32 cellular contexts compared by ENCODE assay signal in the genomic region with DNA sequence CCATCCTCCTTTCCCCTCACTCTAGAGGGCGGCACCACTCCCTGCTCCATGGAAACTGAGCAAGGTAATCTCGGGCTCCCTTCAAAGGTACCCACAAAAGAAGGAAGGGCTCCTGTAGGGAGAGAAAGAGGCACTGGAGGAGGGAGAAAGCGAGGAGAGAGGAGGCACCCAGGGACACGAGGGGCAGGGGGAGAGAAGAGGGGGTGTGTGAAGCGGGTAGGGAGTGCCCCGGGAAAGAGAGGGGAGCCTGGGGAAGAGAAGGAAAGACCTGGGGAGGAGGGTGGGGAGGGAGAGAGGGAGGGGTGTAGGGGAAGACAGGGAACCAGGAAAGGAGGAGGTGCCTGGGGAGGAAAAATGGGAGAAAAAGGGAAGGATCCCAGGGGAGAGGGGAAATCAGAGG. TPM values are rescaled to one million over a fixed set of nuclear protein-coding genes. Genes with fewer than 3 reads are reported as not detected.
DNase-seq lines count a peak whose midpoint lies in the region; ATAC-seq, FAIRE-seq and TF ChIP-seq lines count a peak whose summit lies in the region.
"Had no signal": no experiment of that assay in that cellular context is flagged by ENCODE, and none has a peak within 500 bp of the region (broad histone marks: within the 10 kb centered on the region; RNA-seq: fewer than 3 reads in every experiment).

No MANE protein-coding gene starts in this region.

- H3K4me1 Mint-ChIP-seq in central memory CD8-positive, alpha-beta T cell, result peaks cover 29% of the 10 kb centered on the region
- peaks cover 17 to 27% of the 10 kb centered on the region in 2 donors for H3K4me1 Mint-ChIP-seq in stimulated activated naive B cell treated with anti-CD40 and anti-IgM and Interleukin-4, amounts not matched to agents 10 μg/mL and 1 μg/mL and 100 μg/mL, for 72 hours

- TF ChIP-seq POLR2A in sigmoid colon (IDR thresholded peaks at IDR 0.05), result no peak

- peak overlapping the region in 1 of 4 donors; percentile 31 for H3K27ac ChIP-seq in sigmoid colon
- H3K27ac ChIP-seq in kidney (ENCODE audit: low read depth in 2 of 2, low read length in 2 of 2), result no peak overlapping the region
- H3K27ac ChIP-seq: A549, cardiac muscle cell, dorsolateral prefrontal cortex, esophagus muscularis mucosa had no signal

- no peak for DNase-seq in central memory CD8-positive, alpha-beta T cell (ENCODE audit: low spot score in 2 of 2)
- no peak for DNase-seq in left colon
- peak; percentile 40 for DNase-seq in sigmoid colon
- DNase-seq in stimulated activated naive B cell treated with anti-CD40 and anti-IgM and Interleukin-4, amounts not matched to agents 10 μg/mL and 1 μg/mL and 100 μg/mL, for 72 hours, result no peak
- no peak for DNase-seq in kidney
- DNase-seq: activated CD4-positive, CD25-positive, alpha-beta regulatory T cell; activated naive CD4-positive, alpha-beta T cell treated with anti-CD3 and anti-CD28 coated beads for 36 hours; activated T-cell treated with anti-CD3 and anti-CD28 coated beads, Interleukin-2, amount 50 U/mL, for 24 hours; amygdala; BE2C; DND-41; immature natural killer cell; Kasumi-1; NCI-H2029 treated with DMSO at 0.1 percent for 48 hours; NK-92 treated with Interleukin-12 subunit alpha and Interleukin-12 subunit beta, amount 100 ng/mL, for 24 hours; RPMI8226; SK-N-SH; stimulated activated CD4-positive, alpha-beta T cell treated with anti-CD3 and anti-CD28 coated beads, Interleukin-4, amount 100 ng/mL, for 1 hour; stimulated activated naive CD8-positive, alpha-beta T cell treated with anti-CD3 and anti-CD28 coated beads, Interleukin-15, amount 100 ng/mL, for 72 hours had no signal

- H3K27me3 Mint-ChIP-seq in central memory CD8-positive, alpha-beta T cell, result no peaks in the 10 kb centered on the region
- H3K27me3 Mint-ChIP-seq in stimulated activated naive B cell treated with anti-CD40 and anti-IgM and Interleukin-4, amounts not matched to agents 10 μg/mL and 1 μg/mL and 100 μg/mL, for 72 hours, result no peaks in the 10 kb centered on the region
- H3K27me3 Mint-ChIP-seq: activated T-cell treated with anti-CD3 and anti-CD28 coated beads, Interleukin-2, amount 50 U/mL, for 24 hours; natural killer cell treated with Interleukin-12 subunit alpha and Interleukin-12 subunit beta and Interleukin-15 and Interleukin-18, amount 100 ng/mL, for 72 hours; stimulated activated naive CD8-positive, alpha-beta T cell treated with anti-CD3 and anti-CD28 coated beads, Interleukin-15, amount 100 ng/mL, for 72 hours had no signal

- H3K4me1 ChIP-seq in ES-I3 (ENCODE audit: insufficient read depth, low read length) (peaks cover 7% of the 10 kb centered on the region; the same call in 1 of the 2 replicates), sigmoid colon (peaks cover 0 to 21% (median 15%) of the 10 kb centered on the region in 4 donors), kidney (ENCODE audit: control insufficient read depth in 1 of 2, insufficient read depth in 1 of 2, low read depth in 1 of 2, low read length in 2 of 2) (peaks cover 0 to 5% of the 10 kb centered on the region in 2 donors)
- H3K4me1 ChIP-seq: BE2C had no signal

- H3K27ac Mint-ChIP-seq in central memory CD8-positive, alpha-beta T cell (ENCODE audit: low read depth), result peak overlapping the region; percentile 25
- H3K27ac Mint-ChIP-seq in stimulated activated naive B cell treated with anti-CD40 and anti-IgM and Interleukin-4, amounts not matched to agents 10 μg/mL and 1 μg/mL and 100 μg/mL, for 72 hours, result no peak overlapping the region
- H3K27ac Mint-ChIP-seq: activated naive CD4-positive, alpha-beta T cell treated with anti-CD3 and anti-CD28 coated beads for 36 hours; activated T-cell treated with anti-CD3 and anti-CD28 coated beads, Interleukin-2, amount 50 U/mL, for 24 hours; immature natural killer cell; natural killer cell treated with Interleukin-12 subunit alpha and Interleukin-12 subunit beta and Interleukin-15 and Interleukin-18, amount 100 ng/mL, for 72 hours; progenitor cell of endocrine pancreas had no signal

- H3K4me3 Mint-ChIP-seq in central memory CD8-positive, alpha-beta T cell, result no peak overlapping the region
- no peak overlapping the region for H3K4me3 Mint-ChIP-seq in stimulated activated naive B cell treated with anti-CD40 and anti-IgM and Interleukin-4, amounts not matched to agents 10 μg/mL and 1 μg/mL and 100 μg/mL, for 72 hours
- H3K4me3 Mint-ChIP-seq: activated naive CD4-positive, alpha-beta T cell treated with anti-CD3 and anti-CD28 coated beads for 36 hours; activated T-cell treated with anti-CD3 and anti-CD28 coated beads, Interleukin-2, amount 50 U/mL, for 24 hours; immature natural killer cell; natural killer cell treated with Interleukin-12 subunit alpha and Interleukin-12 subunit beta and Interleukin-15 and Interleukin-18, amount 100 ng/mL, for 72 hours; stimulated activated naive CD8-positive, alpha-beta T cell treated with anti-CD3 and anti-CD28 coated beads, Interleukin-15, amount 100 ng/mL, for 72 hours had no signal

- peak overlapping the region; percentile 18 for H3K9ac ChIP-seq in ES-I3 (ENCODE audit: low read depth, low read length)
- no peak overlapping the region for H3K9ac ChIP-seq in kidney (ENCODE audit: low read length in 2 of 2)
- H3K9ac ChIP-seq: SK-N-SH had no signal

- peaks cover 10% of the 10 kb centered on the region for H3K36me3 Mint-ChIP-seq in central memory CD8-positive, alpha-beta T cell (ENCODE audit: insufficient read depth)
- H3K36me3 Mint-ChIP-seq in stimulated activated naive B cell treated with anti-CD40 and anti-IgM and Interleukin-4, amounts not matched to agents 10 μg/mL and 1 μg/mL and 100 μg/mL, for 72 hours, result peaks cover 5 to 7% of the 10 kb centered on the region in 2 donors
- H3K36me3 Mint-ChIP-seq: immature natural killer cell; natural killer cell treated with Interleukin-12 subunit alpha and Interleukin-12 subunit beta and Interleukin-15 and Interleukin-18, amount 100 ng/mL, for 72 hours had no signal

- H3K9me3 ChIP-seq in ES-I3 (ENCODE audit: control insufficient read depth, insufficient read depth, low read length) (no peaks in the 10 kb centered on the region), sigmoid colon (no peaks in the 10 kb centered on the region), kidney (ENCODE audit: control insufficient read depth in 1 of 2, low read length in 2 of 2) (no peaks in the 10 kb centered on the region)
- H3K9me3 ChIP-seq: A549, BE2C, esophagus muscularis mucosa, SK-N-SH had no signal

- ATAC-seq in central memory CD8-positive, alpha-beta T cell (replicated peaks; ENCODE audit: extremely low read depth, poor library complexity, severe bottlenecking), result no peak
- ATAC-seq in left colon, result peak; percentile 30
- ATAC-seq in HG02870 (IDR thresholded peaks at IDR 0.05; ENCODE audit: unreplicated experiment), result no peak
- no peak for ATAC-seq in stimulated activated naive B cell treated with anti-CD40 and anti-IgM and Interleukin-4, amounts not matched to agents 10 μg/mL and 1 μg/mL and 100 μg/mL, for 72 hours (replicated peaks)
- ATAC-seq in GM21528 (IDR thresholded peaks at IDR 0.05; ENCODE audit: low FRiP score, unreplicated experiment), result no peak
- ATAC-seq: natural killer cell treated with Interleukin-12 subunit alpha and Interleukin-12 subunit beta and Interleukin-15 and Interleukin-18, amount 100 ng/mL, for 72 hours; stimulated activated naive CD8-positive, alpha-beta T cell treated with anti-CD3 and anti-CD28 coated beads, Interleukin-15, amount 100 ng/mL, for 72 hours had no signal

- TF ChIP-seq EP300 in sigmoid colon (IDR thresholded peaks at IDR 0.05), result no peak

- 11 to 54% methylated on average over 6 of the region's 6 CpGs for WGBS in sigmoid colon, 2 donors

- FAIRE-seq in kidney (lab: Jason Lieb, UNC), result no peak
- FAIRE-seq: A549, H54, HTR-8/SVneo had no signal

- no peaks in the 10 kb centered on the region for H3K27me3 ChIP-seq in sigmoid colon
- H3K27me3 ChIP-seq: BE2C, cardiac muscle cell, dorsolateral prefrontal cortex, esophagus muscularis mucosa had no signal

- H3K9me3 Mint-ChIP-seq in central memory CD8-positive, alpha-beta T cell, result no peaks in the 10 kb centered on the region
- H3K9me3 Mint-ChIP-seq in stimulated activated naive B cell treated with anti-CD40 and anti-IgM and Interleukin-4, amounts not matched to agents 10 μg/mL and 1 μg/mL and 100 μg/mL, for 72 hours, result no peaks in the 10 kb centered on the region
- H3K9me3 Mint-ChIP-seq: activated naive CD4-positive, alpha-beta T cell treated with anti-CD3 and anti-CD28 coated beads for 36 hours; activated T-cell treated with anti-CD3 and anti-CD28 coated beads, Interleukin-2, amount 50 U/mL, for 24 hours; immature natural killer cell; natural killer cell treated with Interleukin-12 subunit alpha and Interleukin-12 subunit beta and Interleukin-15 and Interleukin-18, amount 100 ng/mL, for 72 hours; stimulated activated naive CD8-positive, alpha-beta T cell treated with anti-CD3 and anti-CD28 coated beads, Interleukin-15, amount 100 ng/mL, for 72 hours had no signal

- no peak for TF ChIP-seq CTCF in sigmoid colon (IDR thresholded peaks at IDR 0.05)
- TF ChIP-seq CTCF in kidney (IDR thresholded peaks at IDR 0.05; ENCODE audit: borderline replicate concordance, extremely low read depth, insufficient read depth), result no peak

- H3K4me3 ChIP-seq in sigmoid colon, result no peak overlapping the region
- no peak overlapping the region for H3K4me3 ChIP-seq in kidney (ENCODE audit: low read length in 2 of 2)
- H3K4me3 ChIP-seq: A549, cardiac muscle cell, dorsolateral prefrontal cortex, esophagus muscularis mucosa, smooth muscle cell had no signal

- no peaks in the 10 kb centered on the region for H3K36me3 ChIP-seq in ES-I3 (ENCODE audit: insufficient read depth, low read length)
- no peaks in the 10 kb centered on the region for H3K36me3 ChIP-seq in sigmoid colon
- H3K36me3 ChIP-seq in kidney (ENCODE audit: control insufficient read depth in 1 of 2, insufficient read depth in 2 of 2, low read length in 2 of 2), result no peaks in the 10 kb centered on the region
- H3K36me3 ChIP-seq: BE2C, cardiac muscle cell, esophagus muscularis mucosa had no signal

- intact Hi-C loops in left colon (cut with DNase I, micrococcal nuclease), result no loop called here
- intact Hi-C loops in sigmoid colon (cut with DNase I), result no loop called here
- intact Hi-C loops in kidney (cut with DNase I), result no loop called here

RNA-seq across cellular contexts. Expression of a gene that starts 0.5 kb away (rescaled TPM):
- total RNA-seq in left colon (100 to 1,000 TPM; 174 to 184 TPM), sigmoid colon (1 to 10 TPM; 5.3 to 8.3 (median 6.6) TPM), kidney (7.6 TPM)
- polyA plus RNA-seq in sigmoid colon (100 to 1,000 TPM in 1 of 3 donors, 10 to 100 TPM in 2; 81.7 to 175 (median 97.0) TPM), kidney (ENCODE audit: insufficient read depth, low read depth, low replicate concordance) (7.4 TPM)

RNA-seq across cellular contexts. Expression of a gene that starts 38.3 kb away (rescaled TPM):
- total RNA-seq in left colon (100 to 1,000 TPM in 1 of 2 donors, 10 to 100 TPM in 1; 80.2 to 114 TPM), sigmoid colon (10 to 100 TPM; 10.3 to 22.7 (median 14.2) TPM), kidney (50.0 TPM)
- polyA plus RNA-seq in sigmoid colon (100 to 1,000 TPM in 1 of 3 donors, 10 to 100 TPM in 2; 29.0 to 139 (median 85.9) TPM), kidney (ENCODE audit: insufficient read depth, low read depth, low replicate concordance) (39.1 TPM)

RNA-seq across cellular contexts. Expression of a gene that starts 47.9 kb away (rescaled TPM):
- total RNA-seq in left colon, result 1 to 10 TPM; 1.5 to 2.1 TPM
- total RNA-seq in sigmoid colon, result under 1 TPM; 0.16 to 0.41 (median 0.32) TPM
- under 1 TPM; 0.42 to 0.60 (median 0.46) TPM for polyA plus RNA-seq in sigmoid colon
- 3.3 TPM for total RNA-seq in kidney
- polyA plus RNA-seq in kidney (ENCODE audit: insufficient read depth, low read depth, low replicate concordance), result 0.52 TPM
- total RNA-seq: lung microvascular endothelial cell had no signal
- polyA plus RNA-seq: cardiac muscle cell had no signal

Comparison
In these comparisons a context has a peak if more than half of its experiments do, and no peak if none do; other contexts are left out.
1. RNA of a gene that starts 0.5 kb away (total RNA-seq): 174 to 184 TPM in left colon; 7.6 TPM in kidney (single experiment) and 5.3 to 8.3 TPM in sigmoid colon; every median in the first group is over 10 times any median in the second.